ENCODE assay signal across 1 cellular context in the genomic region with DNA sequence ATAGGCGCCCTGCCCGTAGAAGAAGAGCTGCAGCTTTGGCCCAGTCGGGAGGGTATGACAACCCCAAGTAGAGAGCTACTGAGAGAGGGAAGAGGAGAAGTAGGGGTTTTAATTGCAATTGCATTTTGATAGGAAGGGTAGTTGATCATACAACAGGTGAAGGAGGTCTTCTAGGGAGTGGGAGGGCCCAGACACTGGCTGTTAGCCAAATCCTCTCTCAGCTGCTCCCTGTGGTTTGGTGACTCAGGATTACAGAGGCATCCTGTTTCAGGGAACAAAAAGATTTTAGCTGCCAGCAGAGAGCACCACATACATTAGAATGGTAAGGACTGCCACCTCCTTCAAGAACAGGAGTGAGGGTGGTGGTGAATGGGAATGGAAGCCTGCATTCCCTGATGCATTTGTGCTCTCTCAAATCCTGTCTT.
TF ChIP-seq lines count a peak whose summit lies in the region.

No MANE protein-coding gene starts in this region.

TF ChIP-seq in K562, 482 proteins besides CTCF, POLR2A, EP300 and RAD21 (continued from another document and continues in another):
- TF ChIP-seq, protein P1, sequence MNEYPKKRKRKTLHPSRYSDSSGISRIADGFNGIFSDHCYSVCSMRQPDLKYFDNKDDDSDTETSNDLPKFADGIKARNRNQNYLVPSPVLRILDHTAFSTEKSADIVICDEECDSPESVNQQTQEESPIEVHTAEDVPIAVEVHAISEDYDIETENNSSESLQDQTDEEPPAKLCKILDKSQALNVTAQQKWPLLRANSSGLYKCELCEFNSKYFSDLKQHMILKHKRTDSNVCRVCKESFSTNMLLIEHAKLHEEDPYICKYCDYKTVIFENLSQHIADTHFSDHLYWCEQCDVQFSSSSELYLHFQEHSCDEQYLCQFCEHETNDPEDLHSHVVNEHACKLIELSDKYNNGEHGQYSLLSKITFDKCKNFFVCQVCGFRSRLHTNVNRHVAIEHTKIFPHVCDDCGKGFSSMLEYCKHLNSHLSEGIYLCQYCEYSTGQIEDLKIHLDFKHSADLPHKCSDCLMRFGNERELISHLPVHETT (CRISPR knock-in tag; conservative IDR thresholded peaks at IDR 0.05 in 1 of 2, IDR thresholded peaks at IDR 0.05 in 1 of 2): no peak
- TF ChIP-seq ZNF696 (CRISPR knock-in tag; conservative IDR thresholded peaks at IDR 0.05): no peak
- peak; percentile 96 for TF ChIP-seq NFIC (IDR thresholded peaks at IDR 0.05)
- no peak for TF ChIP-seq RBM25 (IDR thresholded peaks at IDR 0.05; ENCODE audit: low read depth, low read length, severe bottlenecking)
- TF ChIP-seq TAF7 (tag; IDR thresholded peaks at IDR 0.05): no peak
- TF ChIP-seq POLR2H (tag; IDR thresholded peaks at IDR 0.05; ENCODE audit: low read depth): no peak
- no peak for TF ChIP-seq SETDB1 (IDR thresholded peaks at IDR 0.05; ENCODE audit: low read length)
- peak; percentile 63 for TF ChIP-seq DACH1 (IDR thresholded peaks at IDR 0.05; ENCODE audit: partially characterized antibody)
- peak; percentile 57; the same call in 1 of the 2 replicates for TF ChIP-seq MAFK (IDR thresholded peaks at IDR 0.05; ENCODE audit: low read length)
- peak; percentile 82 for TF ChIP-seq JUND (IDR thresholded peaks at IDR 0.05; ENCODE audit: borderline replicate concordance, low read depth, low read length)
- peak; percentile 89; the same call in 2 of the 3 replicates for TF ChIP-seq JUND (tag; IDR thresholded peaks at IDR 0.05; ENCODE audit: borderline replicate concordance, low read depth, low read length)
- TF ChIP-seq REST (CRISPR knock-in tag; IDR thresholded peaks at IDR 0.05; ENCODE audit: low read depth): no peak
- peak; percentile 80 for TF ChIP-seq NFE2 (IDR thresholded peaks at IDR 0.05; ENCODE audit: low read depth)
- TF ChIP-seq SMC3 (conservative IDR thresholded peaks at IDR 0.05; ENCODE audit: insufficient read depth, low read depth, low read length): peak; percentile 32; the same call in 1 of the 2 replicates
- TF ChIP-seq, protein P2, sequence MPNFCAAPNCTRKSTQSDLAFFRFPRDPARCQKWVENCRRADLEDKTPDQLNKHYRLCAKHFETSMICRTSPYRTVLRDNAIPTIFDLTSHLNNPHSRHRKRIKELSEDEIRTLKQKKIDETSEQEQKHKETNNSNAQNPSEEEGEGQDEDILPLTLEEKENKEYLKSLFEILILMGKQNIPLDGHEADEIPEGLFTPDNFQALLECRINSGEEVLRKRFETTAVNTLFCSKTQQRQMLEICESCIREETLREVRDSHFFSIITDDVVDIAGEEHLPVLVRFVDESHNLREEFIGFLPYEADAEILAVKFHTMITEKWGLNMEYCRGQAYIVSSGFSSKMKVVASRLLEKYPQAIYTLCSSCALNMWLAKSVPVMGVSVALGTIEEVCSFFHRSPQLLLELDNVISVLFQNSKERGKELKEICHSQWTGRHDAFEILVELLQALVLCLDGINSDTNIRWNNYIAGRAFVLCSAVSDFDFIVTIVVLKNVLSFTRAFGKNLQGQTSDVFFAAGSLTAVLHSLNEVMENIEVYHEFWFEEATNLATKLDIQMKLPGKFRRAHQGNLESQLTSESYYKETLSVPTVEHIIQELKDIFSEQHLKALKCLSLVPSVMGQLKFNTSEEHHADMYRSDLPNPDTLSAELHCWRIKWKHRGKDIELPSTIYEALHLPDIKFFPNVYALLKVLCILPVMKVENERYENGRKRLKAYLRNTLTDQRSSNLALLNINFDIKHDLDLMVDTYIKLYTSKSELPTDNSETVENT (CRISPR knock-in tag; IDR thresholded peaks at IDR 0.05): no peak
- TF ChIP-seq CLOCK (CRISPR knock-in tag; IDR thresholded peaks at IDR 0.05; ENCODE audit: borderline replicate concordance): no peak
- TF ChIP-seq ZBTB49 (CRISPR knock-in tag; IDR thresholded peaks at IDR 0.05; ENCODE audit: borderline replicate concordance): no peak
- no peak for TF ChIP-seq ZNF431 (CRISPR knock-in tag; IDR thresholded peaks at IDR 0.05)
- TF ChIP-seq GTF2A2 (tag; IDR thresholded peaks at IDR 0.05): no peak
- peak; percentile 37; the same call in 1 of the 2 replicates for TF ChIP-seq DPF2 (IDR thresholded peaks at IDR 0.05)
- no peak for TF ChIP-seq ZNF384 (IDR thresholded peaks at IDR 0.05; ENCODE audit: low read depth, low read length)
- TF ChIP-seq TARDBP (IDR thresholded peaks at IDR 0.05): no peak
- no peak for TF ChIP-seq BRF1 (IDR thresholded peaks at IDR 0.05; ENCODE audit: borderline replicate concordance, extremely low read depth, insufficient read length)
- TF ChIP-seq ARNT (IDR thresholded peaks at IDR 0.05): no peak
- TF ChIP-seq ZNF444 (CRISPR knock-in tag; IDR thresholded peaks at IDR 0.05): no peak
- TF ChIP-seq TGIF2 (CRISPR knock-in tag; IDR thresholded peaks at IDR 0.05): no peak
- no peak for TF ChIP-seq NCOA6 (IDR thresholded peaks at IDR 0.05)
- TF ChIP-seq RBBP5 (IDR thresholded peaks at IDR 0.05; ENCODE audit: borderline replicate concordance, insufficient read depth, low read length, poor library complexity, severe bottlenecking): no peak
- peak; percentile 71 for TF ChIP-seq DEAF1 (CRISPR knock-in tag; IDR thresholded peaks at IDR 0.05)
- no peak for TF ChIP-seq TRIM25 (IDR thresholded peaks at IDR 0.05; ENCODE audit: borderline replicate concordance)
- TF ChIP-seq KLF1 (tag; IDR thresholded peaks at IDR 0.05): no peak
- no peak for TF ChIP-seq GABPA (tag; conservative IDR thresholded peaks at IDR 0.05; ENCODE audit: low read depth)
- no peak for TF ChIP-seq BRD9 (IDR thresholded peaks at IDR 0.05; ENCODE audit: low read depth, partially characterized antibody)
- no peak for TF ChIP-seq FOXA3 (CRISPR knock-in tag; conservative IDR thresholded peaks at IDR 0.05 in 1 of 2, IDR thresholded peaks at IDR 0.05 in 1 of 2)
- no peak for TF ChIP-seq ZNF449 (CRISPR knock-in tag; IDR thresholded peaks at IDR 0.05)
- no peak for TF ChIP-seq ZBTB8A (IDR thresholded peaks at IDR 0.05; ENCODE audit: partially characterized antibody)
- 0 out of 4 replicates have a peak, but pooled peaks of 1 of the 2 experiments have one; percentile 11 for TF ChIP-seq TBL1XR1 (IDR thresholded peaks at IDR 0.05; ENCODE audit: low read length in 2 of 2)
- no peak for TF ChIP-seq ZNF239 (CRISPR knock-in tag; IDR thresholded peaks at IDR 0.05)
- TF ChIP-seq JUN (IDR thresholded peaks at IDR 0.05; ENCODE audit: borderline replicate concordance, low read depth, low read length): peak; percentile 64
- TF ChIP-seq JUN (CRISPR knock-in tag; IDR thresholded peaks at IDR 0.05; ENCODE audit: borderline replicate concordance): no peak
- TF ChIP-seq, protein P3, sequence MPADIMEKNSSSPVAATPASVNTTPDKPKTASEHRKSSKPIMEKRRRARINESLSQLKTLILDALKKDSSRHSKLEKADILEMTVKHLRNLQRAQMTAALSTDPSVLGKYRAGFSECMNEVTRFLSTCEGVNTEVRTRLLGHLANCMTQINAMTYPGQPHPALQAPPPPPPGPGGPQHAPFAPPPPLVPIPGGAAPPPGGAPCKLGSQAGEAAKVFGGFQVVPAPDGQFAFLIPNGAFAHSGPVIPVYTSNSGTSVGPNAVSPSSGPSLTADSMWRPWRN (IDR thresholded peaks at IDR 0.05; ENCODE audit: low read depth): no peak
- TF ChIP-seq SRF (CRISPR knock-in tag; IDR thresholded peaks at IDR 0.05): no peak
